In the genomic region with DNA sequence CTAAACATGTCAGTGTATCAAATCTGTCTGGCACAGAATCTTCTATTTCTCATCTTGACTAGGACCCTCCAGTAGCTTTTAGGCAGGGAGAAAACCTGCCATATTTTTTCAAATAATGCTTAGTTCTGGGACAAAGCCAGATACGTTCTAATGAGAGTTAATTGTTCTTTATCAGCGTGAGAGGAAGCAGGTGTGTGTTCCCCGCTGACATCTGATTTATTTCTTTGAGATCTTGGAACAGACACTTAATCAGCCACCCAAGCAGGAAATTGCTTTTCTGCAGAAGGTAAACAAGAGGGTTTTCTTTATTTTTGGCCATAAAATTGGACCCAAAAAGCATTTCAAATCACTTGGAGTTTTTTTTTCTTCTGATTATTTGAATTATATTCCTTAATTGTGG, we compare ENCODE assay signal across 17 cellular contexts. TPM values are rescaled to one million over a fixed set of nuclear protein-coding genes. Genes with fewer than 3 reads are reported as not detected.
DNase-seq lines count a peak whose midpoint lies in the region; ATAC-seq and TF ChIP-seq lines count a peak whose summit lies in the region.
"Had no signal": no experiment of that assay in that cellular context is flagged by ENCODE, and none has a peak within 500 bp of the region (broad histone marks: within the 10 kb centered on the region; RNA-seq: fewer than 3 reads in every experiment).

No MANE protein-coding gene starts in this region.

- H3K9me2 ChIP-seq in PC-9 (ENCODE audit: insufficient read depth) = no peaks in the 10 kb centered on the region

- H2AFZ ChIP-seq in PC-9 = no peak overlapping the region

- no peaks in the 10 kb centered on the region; the same call in 1 of the 2 replicates for H3F3A ChIP-seq in PC-9 (ENCODE audit: insufficient read depth, low read depth)

- no peak for TF ChIP-seq POLR2A in body of pancreas (IDR thresholded peaks at IDR 0.05)

- H3K4me1 ChIP-seq in body of pancreas (peaks cover 52% of the 10 kb centered on the region), PC-9 (replicated peaks; ENCODE audit: insufficient read depth) (no peaks in the 10 kb centered on the region)
- H3K4me1 ChIP-seq: thyroid gland had no signal

- peaks cover 9 to 19% of the 10 kb centered on the region in 2 donors for H3K27me3 Mint-ChIP-seq in natural killer cell (ENCODE audit: low read depth in 2 of 2)

- H3K4me2 ChIP-seq in PC-9 = no peak overlapping the region

- no peaks in the 10 kb centered on the region for H4K20me1 ChIP-seq in PC-9 (ENCODE audit: insufficient read depth)

- no TSS peak for BruUV-seq in PC-9 (replicated peaks; lab: Mats Ljungman, UMichigan)

- H3K27ac ChIP-seq in body of pancreas (peak overlapping the region in 3 of 4 donors; percentile 49 to 57 (median 56)), PC-9 (no peak overlapping the region)
- H3K27ac ChIP-seq: SK-N-MC, thyroid gland had no signal

- H3K4me3 Mint-ChIP-seq in natural killer cell = no peak overlapping the region
- H3K4me3 Mint-ChIP-seq: activated B cell treated with CpG ODN at 0.5 μM for 24 hours; activated naive CD4-positive, alpha-beta T cell treated with anti-CD3 and anti-CD28 coated beads for 36 hours; brain; neural crest cell had no signal

- H3K36me3 ChIP-seq in body of pancreas (replicated peaks in 1 of 2; ENCODE audit: insufficient read depth in 1 of 2, low read depth in 2 of 2) = no peaks in the 10 kb centered on the region
- no peaks in the 10 kb centered on the region for H3K36me3 ChIP-seq in PC-9 (ENCODE audit: low read depth)
- H3K36me3 ChIP-seq: thyroid gland had no signal

- H3K36me3 Mint-ChIP-seq in natural killer cell = no peaks in the 10 kb centered on the region

- H3K27ac Mint-ChIP-seq in natural killer cell = no peak overlapping the region
- H3K27ac Mint-ChIP-seq: activated B cell treated with CpG ODN at 0.5 μM for 24 hours; activated naive CD4-positive, alpha-beta T cell treated with anti-CD3 and anti-CD28 coated beads for 36 hours had no signal

- H3K27me3 ChIP-seq in body of pancreas = no peaks in the 10 kb centered on the region
- H3K27me3 ChIP-seq in PC-9 (ENCODE audit: insufficient read depth, low read depth) = peaks cover 6% of the 10 kb centered on the region; the same call in 1 of the 2 replicates
- H3K27me3 ChIP-seq: thyroid gland had no signal

- H3K4me1 Mint-ChIP-seq in natural killer cell = peaks cover 17 to 19% of the 10 kb centered on the region in 2 donors
- H3K4me1 Mint-ChIP-seq: brain, neural crest cell had no signal

- DNase-seq in DMS79 treated with DMSO at 0.1 percent for 48 hours (lab: John Stamatoyannopoulos, UW) (peak; percentile 100), NCI-H1105 treated with DMSO at 0.1 percent for 48 hours (lab: John Stamatoyannopoulos, UW) (peak; percentile 99), NCI-H345 (lab: John Stamatoyannopoulos, UW) (peak; percentile 56), body of pancreas (peak; percentile 20 to 63 (median 44)), natural killer cell (no peak), PC-9 (no peak), SHP77 treated with DMSO at 0.1 percent for 48 hours (lab: John Stamatoyannopoulos, UW) (no peak), Kasumi-1 (lab: John Stamatoyannopoulos, UW) (no peak)
- DNase-seq: activated B cell treated with CpG ODN at 0.5 μM for 24 hours; activated naive CD4-positive, alpha-beta T cell treated with anti-CD3 and anti-CD28 coated beads for 36 hours; mammary epithelial cell; right cardiac atrium; stimulated activated CD4-positive, alpha-beta T cell treated with anti-CD3 and anti-CD28 coated beads, Interleukin-2, amount 100 ng/mL, for 24 hours; thyroid gland had no signal

- H3K9me3 Mint-ChIP-seq in natural killer cell = peaks cover 0 to 2% of the 10 kb centered on the region in 2 donors

- no peak overlapping the region for H3K4me3 ChIP-seq in body of pancreas
- H3K4me3 ChIP-seq in PC-9 = no peak overlapping the region
- H3K4me3 ChIP-seq: SK-N-MC, thyroid gland had no signal

- TF ChIP-seq CTCF in body of pancreas (IDR thresholded peaks at IDR 0.05) (no peak), natural killer cell (IDR thresholded peaks at IDR 0.05) (no peak), PC-9 (conservative IDR thresholded peaks at IDR 0.05) (no peak)

- intact Hi-C loops in body of pancreas (cut with DNase I) (no loop called here), natural killer cell (cut with micrococcal nuclease) (no loop called here), PC-9 (cut with micrococcal nuclease; ENCODE audit: unreplicated experiment) (no loop called here)

- CTCF ChIA-PET in PC-9 (lab: Charles Lee) = no interaction called here

- H3K9me3 ChIP-seq in body of pancreas (no peaks in the 10 kb centered on the region), PC-9 (ENCODE audit: insufficient read depth, low read depth) (no peaks in the 10 kb centered on the region)
- H3K9me3 ChIP-seq: thyroid gland had no signal

- ATAC-seq in body of pancreas (peak; percentile 62), natural killer cell (no peak)

- POLR2A ChIA-PET in PC-9 (lab: Charles Lee; ENCODE audit: unreplicated experiment) = no interaction called here

- no peaks in the 10 kb centered on the region for H3K79me2 ChIP-seq in PC-9 (ENCODE audit: low read depth)

- WGBS in body of pancreas, 2 donors = 9% methylated on average over 3 of the region's 3 CpGs

RNA-seq across cellular contexts. Expression of a gene that starts 54.8 kb away (rescaled TPM):
- 10 to 100 TPM; 21.8 to 27.8 TPM for total RNA-seq in body of pancreas
- 10 to 100 TPM; 11.5 to 21.0 (median 17.1) TPM for total RNA-seq in natural killer cell
- total RNA-seq in PC-9 (2021) = 17.2 and 22.6 TPM in 2 replicates

Comparison
In these comparisons a context has a peak if more than half of its experiments do, and no peak if none do; other contexts are left out.
1. DNase-seq: peak in DMS79 treated with DMSO at 0.1 percent for 48 hours (single experiment), NCI-H1105 treated with DMSO at 0.1 percent for 48 hours (single experiment), NCI-H345 (single experiment) and body of pancreas (4 of 4); none in natural killer cell (single experiment), PC-9 (0 of 2), SHP77 treated with DMSO at 0.1 percent for 48 hours (single experiment) and Kasumi-1 (0 of 2).